Comparison of ENCODE assay signal across 8 cellular contexts in genomic region chr6:113642714-113643442, GRCh38.
A peak's percentile ranks its signal among the peaks of the same experiment; 100 is the strongest.
DNase-seq lines count a peak whose midpoint lies in the region; ATAC-seq and TF ChIP-seq lines count a peak whose summit lies in the region.

No MANE protein-coding gene starts in this region.

- POLR2A ChIA-PET in activated CD8-positive, alpha-beta T cell treated with anti-CD3 and anti-CD28 coated beads, Interleukin-2, amount 10 ng/mL, durations not matched to agents 7 days and 5 days (lab: Charles Lee) = no interaction called here

- H3K27ac Mint-ChIP-seq in activated CD8-positive, alpha-beta T cell treated with anti-CD3 and anti-CD28 coated beads, Interleukin-2, amount 10 ng/mL, durations not matched to agents 7 days and 5 days = no peak overlapping the region

- H3K27ac ChIP-seq in colonic mucosa = peak overlapping the region; percentile 65
- no peak overlapping the region for H3K27ac ChIP-seq in esophagus muscularis mucosa (replicated peaks in 1 of 4)

- no peaks in the 10 kb centered on the region for H3K36me3 ChIP-seq in colonic mucosa
- H3K36me3 ChIP-seq in esophagus muscularis mucosa = no peaks in the 10 kb centered on the region

- no peak for TF ChIP-seq EP300 in esophagus muscularis mucosa (IDR thresholded peaks at IDR 0.05)

- TF ChIP-seq POLR2A in esophagus muscularis mucosa (IDR thresholded peaks at IDR 0.05; ENCODE audit: low read depth) = no peak

- peak; percentile 94 for ATAC-seq in GM18873 (IDR thresholded peaks at IDR 0.05; ENCODE audit: low FRiP score, unreplicated experiment)
- peak; percentile 97 for ATAC-seq in HG02623 (IDR thresholded peaks at IDR 0.05; ENCODE audit: unreplicated experiment)
- ATAC-seq in activated CD8-positive, alpha-beta T cell treated with anti-CD3 and anti-CD28 coated beads, Interleukin-2, amount 10 ng/mL, durations not matched to agents 7 days and 5 days = no peak

- H3K4me1 Mint-ChIP-seq in activated CD8-positive, alpha-beta T cell treated with anti-CD3 and anti-CD28 coated beads, Interleukin-2, amount 10 ng/mL, durations not matched to agents 7 days and 5 days (ENCODE audit: low read depth) = no peaks in the 10 kb centered on the region

- H3K4me3 Mint-ChIP-seq in activated CD8-positive, alpha-beta T cell treated with anti-CD3 and anti-CD28 coated beads, Interleukin-2, amount 10 ng/mL, durations not matched to agents 7 days and 5 days = no peak overlapping the region

- no peaks in the 10 kb centered on the region for H3K9me3 Mint-ChIP-seq in activated CD8-positive, alpha-beta T cell treated with anti-CD3 and anti-CD28 coated beads, Interleukin-2, amount 10 ng/mL, durations not matched to agents 7 days and 5 days (ENCODE audit: insufficient read depth)

- no peaks in the 10 kb centered on the region for H3K36me3 Mint-ChIP-seq in activated CD8-positive, alpha-beta T cell treated with anti-CD3 and anti-CD28 coated beads, Interleukin-2, amount 10 ng/mL, durations not matched to agents 7 days and 5 days (ENCODE audit: low read depth)

- TF ChIP-seq CTCF in colonic mucosa (IDR thresholded peaks at IDR 0.05) (no peak), esophagus muscularis mucosa (IDR thresholded peaks at IDR 0.05) (no peak)

- H3K9ac ChIP-seq in colonic mucosa (ENCODE audit: low read depth in 2 of 2, low read length in 2 of 2) = peak overlapping the region in 1 of 2 donors; percentile 29

- H3K27me3 Mint-ChIP-seq in activated CD8-positive, alpha-beta T cell treated with anti-CD3 and anti-CD28 coated beads, Interleukin-2, amount 10 ng/mL, durations not matched to agents 7 days and 5 days (ENCODE audit: low read depth) = no peaks in the 10 kb centered on the region

- intact Hi-C loops in colonic mucosa (cut with DNase I) = no loop called here
- intact Hi-C loops in esophagus muscularis mucosa (cut with DNase I) = no loop called here

- CTCF ChIA-PET in activated CD8-positive, alpha-beta T cell treated with anti-CD3 and anti-CD28 coated beads, Interleukin-2, amount 10 ng/mL, durations not matched to agents 7 days and 5 days (lab: Charles Lee) = no interaction called here

- H3K9me3 ChIP-seq in colonic mucosa (no peaks in the 10 kb centered on the region), esophagus muscularis mucosa (no peaks in the 10 kb centered on the region)

- no peaks in the 10 kb centered on the region for H3K27me3 ChIP-seq in colonic mucosa
- H3K27me3 ChIP-seq in esophagus muscularis mucosa = no peaks in the 10 kb centered on the region

- DNase-seq in NCI-H1105 treated with DMSO at 0.1 percent for 48 hours (lab: John Stamatoyannopoulos, UW) (peak; percentile 83), colonic mucosa (peak; percentile 95), ecto neural progenitor cell (ENCODE audit: low spot score) (no peak), esophagus muscularis mucosa (ENCODE audit: extremely low spot score) (no peak)
- DNase-seq in activated CD8-positive, alpha-beta T cell treated with anti-CD3 and anti-CD28 coated beads, Interleukin-2, amount 10 ng/mL, durations not matched to agents 7 days and 5 days = no peak
- DNase-seq in effector CD8-positive, alpha-beta T cell (lab: John Stamatoyannopoulos, UW) = no peak

- H3K4me1 ChIP-seq in colonic mucosa (no peaks in the 10 kb centered on the region), esophagus muscularis mucosa (no peaks in the 10 kb centered on the region)

- H3K4me3 ChIP-seq in colonic mucosa = no peak overlapping the region
- H3K4me3 ChIP-seq in esophagus muscularis mucosa = no peak overlapping the region

- WGBS in esophagus muscularis mucosa = 98% methylated on average over 2 of the region's 2 CpGs

Comparison
In these comparisons a context has a peak if more than half of its experiments do, and no peak if none do; other contexts are left out.
1. DNase-seq: peak in NCI-H1105 treated with DMSO at 0.1 percent for 48 hours (single experiment) and colonic mucosa (single experiment); none in ecto neural progenitor cell (single experiment), activated CD8-positive, alpha-beta T cell treated with anti-CD3 and anti-CD28 coated beads, Interleukin-2, amount 10 ng/mL, durations not matched to agents 7 days and 5 days (single experiment), esophagus muscularis mucosa (single experiment) and effector CD8-positive, alpha-beta T cell (single experiment).